1 cellular context compared by ENCODE assay signal in the genomic region with DNA sequence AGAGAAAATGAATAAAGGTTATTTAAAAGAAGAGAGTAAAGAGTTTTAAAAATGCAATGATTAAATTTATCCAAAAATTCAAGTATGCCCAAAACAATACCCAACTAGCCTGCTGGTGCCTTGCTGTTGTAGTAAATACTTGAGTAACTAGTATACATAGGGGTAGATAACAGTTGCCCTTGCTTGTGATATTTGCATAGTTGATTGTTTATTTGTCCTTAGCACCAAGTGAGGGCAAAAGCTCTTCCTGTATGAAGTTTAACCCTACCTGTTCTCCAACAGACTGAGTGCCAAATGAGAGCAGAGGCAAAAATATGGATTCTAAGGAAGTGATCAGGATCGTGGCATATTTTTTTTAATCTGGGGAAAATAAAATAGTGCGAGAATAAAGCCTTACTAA.
TF ChIP-seq lines count a peak whose summit lies in the region.

No MANE protein-coding gene starts in this region.

TF ChIP-seq in H1, 55 proteins besides CTCF, POLR2A, EP300 and RAD21 (continued from another document):
- TF ChIP-seq, protein P1, sequence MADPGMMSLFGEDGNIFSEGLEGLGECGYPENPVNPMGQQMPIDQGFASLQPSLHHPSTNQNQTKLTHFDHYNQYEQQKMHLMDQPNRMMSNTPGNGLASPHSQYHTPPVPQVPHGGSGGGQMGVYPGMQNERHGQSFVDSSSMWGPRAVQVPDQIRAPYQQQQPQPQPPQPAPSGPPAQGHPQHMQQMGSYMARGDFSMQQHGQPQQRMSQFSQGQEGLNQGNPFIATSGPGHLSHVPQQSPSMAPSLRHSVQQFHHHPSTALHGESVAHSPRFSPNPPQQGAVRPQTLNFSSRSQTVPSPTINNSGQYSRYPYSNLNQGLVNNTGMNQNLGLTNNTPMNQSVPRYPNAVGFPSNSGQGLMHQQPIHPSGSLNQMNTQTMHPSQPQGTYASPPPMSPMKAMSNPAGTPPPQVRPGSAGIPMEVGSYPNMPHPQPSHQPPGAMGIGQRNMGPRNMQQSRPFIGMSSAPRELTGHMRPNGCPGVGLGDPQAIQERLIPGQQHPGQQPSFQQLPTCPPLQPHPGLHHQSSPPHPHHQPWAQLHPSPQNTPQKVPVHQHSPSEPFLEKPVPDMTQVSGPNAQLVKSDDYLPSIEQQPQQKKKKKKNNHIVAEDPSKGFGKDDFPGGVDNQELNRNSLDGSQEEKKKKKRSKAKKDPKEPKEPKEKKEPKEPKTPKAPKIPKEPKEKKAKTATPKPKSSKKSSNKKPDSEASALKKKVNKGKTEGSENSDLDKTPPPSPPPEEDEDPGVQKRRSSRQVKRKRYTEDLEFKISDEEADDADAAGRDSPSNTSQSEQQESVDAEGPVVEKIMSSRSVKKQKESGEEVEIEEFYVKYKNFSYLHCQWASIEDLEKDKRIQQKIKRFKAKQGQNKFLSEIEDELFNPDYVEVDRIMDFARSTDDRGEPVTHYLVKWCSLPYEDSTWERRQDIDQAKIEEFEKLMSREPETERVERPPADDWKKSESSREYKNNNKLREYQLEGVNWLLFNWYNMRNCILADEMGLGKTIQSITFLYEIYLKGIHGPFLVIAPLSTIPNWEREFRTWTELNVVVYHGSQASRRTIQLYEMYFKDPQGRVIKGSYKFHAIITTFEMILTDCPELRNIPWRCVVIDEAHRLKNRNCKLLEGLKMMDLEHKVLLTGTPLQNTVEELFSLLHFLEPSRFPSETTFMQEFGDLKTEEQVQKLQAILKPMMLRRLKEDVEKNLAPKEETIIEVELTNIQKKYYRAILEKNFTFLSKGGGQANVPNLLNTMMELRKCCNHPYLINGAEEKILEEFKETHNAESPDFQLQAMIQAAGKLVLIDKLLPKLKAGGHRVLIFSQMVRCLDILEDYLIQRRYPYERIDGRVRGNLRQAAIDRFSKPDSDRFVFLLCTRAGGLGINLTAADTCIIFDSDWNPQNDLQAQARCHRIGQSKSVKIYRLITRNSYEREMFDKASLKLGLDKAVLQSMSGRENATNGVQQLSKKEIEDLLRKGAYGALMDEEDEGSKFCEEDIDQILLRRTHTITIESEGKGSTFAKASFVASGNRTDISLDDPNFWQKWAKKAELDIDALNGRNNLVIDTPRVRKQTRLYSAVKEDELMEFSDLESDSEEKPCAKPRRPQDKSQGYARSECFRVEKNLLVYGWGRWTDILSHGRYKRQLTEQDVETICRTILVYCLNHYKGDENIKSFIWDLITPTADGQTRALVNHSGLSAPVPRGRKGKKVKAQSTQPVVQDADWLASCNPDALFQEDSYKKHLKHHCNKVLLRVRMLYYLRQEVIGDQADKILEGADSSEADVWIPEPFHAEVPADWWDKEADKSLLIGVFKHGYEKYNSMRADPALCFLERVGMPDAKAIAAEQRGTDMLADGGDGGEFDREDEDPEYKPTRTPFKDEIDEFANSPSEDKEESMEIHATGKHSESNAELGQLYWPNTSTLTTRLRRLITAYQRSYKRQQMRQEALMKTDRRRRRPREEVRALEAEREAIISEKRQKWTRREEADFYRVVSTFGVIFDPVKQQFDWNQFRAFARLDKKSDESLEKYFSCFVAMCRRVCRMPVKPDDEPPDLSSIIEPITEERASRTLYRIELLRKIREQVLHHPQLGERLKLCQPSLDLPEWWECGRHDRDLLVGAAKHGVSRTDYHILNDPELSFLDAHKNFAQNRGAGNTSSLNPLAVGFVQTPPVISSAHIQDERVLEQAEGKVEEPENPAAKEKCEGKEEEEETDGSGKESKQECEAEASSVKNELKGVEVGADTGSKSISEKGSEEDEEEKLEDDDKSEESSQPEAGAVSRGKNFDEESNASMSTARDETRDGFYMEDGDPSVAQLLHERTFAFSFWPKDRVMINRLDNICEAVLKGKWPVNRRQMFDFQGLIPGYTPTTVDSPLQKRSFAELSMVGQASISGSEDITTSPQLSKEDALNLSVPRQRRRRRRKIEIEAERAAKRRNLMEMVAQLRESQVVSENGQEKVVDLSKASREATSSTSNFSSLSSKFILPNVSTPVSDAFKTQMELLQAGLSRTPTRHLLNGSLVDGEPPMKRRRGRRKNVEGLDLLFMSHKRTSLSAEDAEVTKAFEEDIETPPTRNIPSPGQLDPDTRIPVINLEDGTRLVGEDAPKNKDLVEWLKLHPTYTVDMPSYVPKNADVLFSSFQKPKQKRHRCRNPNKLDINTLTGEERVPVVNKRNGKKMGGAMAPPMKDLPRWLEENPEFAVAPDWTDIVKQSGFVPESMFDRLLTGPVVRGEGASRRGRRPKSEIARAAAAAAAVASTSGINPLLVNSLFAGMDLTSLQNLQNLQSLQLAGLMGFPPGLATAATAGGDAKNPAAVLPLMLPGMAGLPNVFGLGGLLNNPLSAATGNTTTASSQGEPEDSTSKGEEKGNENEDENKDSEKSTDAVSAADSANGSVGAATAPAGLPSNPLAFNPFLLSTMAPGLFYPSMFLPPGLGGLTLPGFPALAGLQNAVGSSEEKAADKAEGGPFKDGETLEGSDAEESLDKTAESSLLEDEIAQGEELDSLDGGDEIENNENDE (IDR thresholded peaks at IDR 0.05; ENCODE audit: insufficient replicate concordance, low read length): no peak
- no peak for TF ChIP-seq BCL11A (IDR thresholded peaks at IDR 0.05; ENCODE audit: low read depth in 2 of 2, low read length in 2 of 2)
- no peak for TF ChIP-seq POU5F1 (IDR thresholded peaks at IDR 0.05; ENCODE audit: low read depth, low read length)
- TF ChIP-seq SP4 (IDR thresholded peaks at IDR 0.05; ENCODE audit: low read length): no peak
- TF ChIP-seq TEAD4 (IDR thresholded peaks at IDR 0.05; ENCODE audit: low read depth, low read length): no peak
- TF ChIP-seq, protein P2, sequence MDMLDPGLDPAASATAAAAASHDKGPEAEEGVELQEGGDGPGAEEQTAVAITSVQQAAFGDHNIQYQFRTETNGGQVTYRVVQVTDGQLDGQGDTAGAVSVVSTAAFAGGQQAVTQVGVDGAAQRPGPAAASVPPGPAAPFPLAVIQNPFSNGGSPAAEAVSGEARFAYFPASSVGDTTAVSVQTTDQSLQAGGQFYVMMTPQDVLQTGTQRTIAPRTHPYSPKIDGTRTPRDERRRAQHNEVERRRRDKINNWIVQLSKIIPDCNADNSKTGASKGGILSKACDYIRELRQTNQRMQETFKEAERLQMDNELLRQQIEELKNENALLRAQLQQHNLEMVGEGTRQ (IDR thresholded peaks at IDR 0.05; ENCODE audit: low read length): no peak
- TF ChIP-seq MAFK (IDR thresholded peaks at IDR 0.05; ENCODE audit: low read depth, low read length): no peak
- no peak for TF ChIP-seq YY1 (IDR thresholded peaks at IDR 0.05; ENCODE audit: low read depth, low read length)
- no peak for TF ChIP-seq EZH2 (IDR thresholded peaks at IDR 0.05; ENCODE audit: low read depth, low read length, severe bottlenecking)
- no peak for TF ChIP-seq BACH1 (IDR thresholded peaks at IDR 0.05; ENCODE audit: low read length)
- no peak for TF ChIP-seq TBP (IDR thresholded peaks at IDR 0.05; ENCODE audit: low read depth, low read length)
